8 cellular contexts compared by ENCODE assay signal in genomic region chr16:84647830-84648594, GRCh38. TPM values are rescaled to one million over a fixed set of nuclear protein-coding genes. Genes with fewer than 3 reads are reported as not detected.
A peak's percentile ranks its signal among the peaks of the same experiment; 100 is the strongest.
DNase-seq lines count a peak whose midpoint lies in the region; ATAC-seq and TF ChIP-seq lines count a peak whose summit lies in the region.

KLHL36 (plus strand) TSS chr16:84648511; CDS start chr16:84650868, 2,357 bp downstream.

- in situ Hi-C loops in GM13976 (cut with MboI; ENCODE audit: low sequenced_read_pairs, unreplicated experiment) (loop anchor here (25.0 kb wide), 1 partner anchor 314 kb away; no protein-coding TSS in a partner anchor), HAP-1 (cut with MboI; ENCODE audit: low sequenced_read_pairs) (no loop called here), endometrial microvascular endothelial cells (cut with HindIII; ENCODE audit: inconsistent ontology term, low pct_unique_long_range_greater_than_20kb, low sequenced_read_pairs) (no loop called here)

- H3K27me3 ChIP-seq in HAP-1 (ENCODE audit: low read depth): no peaks in the 10 kb centered on the region
- no peaks in the 10 kb centered on the region for H3K27me3 ChIP-seq in mononuclear cell (ENCODE audit: insufficient read depth, low read length)

- peak within 1 kb of the TSS; percentile 65 for H3K27ac Mint-ChIP-seq in activated CD8-positive, alpha-beta memory T cell treated with anti-CD3 and anti-CD28 coated beads, Interleukin-2, amount 10 ng/mL, durations not matched to agents 7 days and 5 days

- DNase-seq in GM13976 (ENCODE audit: low spot score): peak; percentile 97
- peak; percentile 8 to 67 for DNase-seq in HAP-1 (ENCODE audit: low spot score in 2 of 2)
- peak; percentile 31 for DNase-seq in NCI-H2171 (lab: John Stamatoyannopoulos, UW)
- DNase-seq in activated CD8-positive, alpha-beta memory T cell treated with anti-CD3 and anti-CD28 coated beads, Interleukin-2, amount 10 ng/mL, durations not matched to agents 7 days and 5 days: peak; percentile 71
- peak; percentile 45 to 61 for DNase-seq in stimulated activated CD8-positive, alpha-beta memory T cell treated with anti-CD3 and anti-CD28 coated beads, Interleukin-2, amount 100 ng/mL, for 48 hours (ENCODE audit: low read depth in 2 of 2)
- no peak for DNase-seq in COR-L47 (lab: John Stamatoyannopoulos, UW)

- peak; percentile 93 for ATAC-seq in activated CD8-positive, alpha-beta memory T cell treated with anti-CD3 and anti-CD28 coated beads, Interleukin-2, amount 10 ng/mL, durations not matched to agents 7 days and 5 days

- CTCF ChIA-PET in activated CD8-positive, alpha-beta memory T cell treated with anti-CD3 and anti-CD28 coated beads, Interleukin-2, amount 10 ng/mL, durations not matched to agents 7 days and 5 days (lab: Charles Lee): interaction anchor here (1.1 to 2.8 kb wide), 8 partner anchors 9 to 305 kb away, joined by 3 to 16 read pairs (median 5); no protein-coding TSS in a partner anchor

- no peaks in the 10 kb centered on the region for H3K9me3 ChIP-seq in HAP-1
- H3K9me3 ChIP-seq in mononuclear cell (ENCODE audit: low read depth, low read length): no peaks in the 10 kb centered on the region

- peaks cover 14% of the 10 kb centered on the region for H3K36me3 ChIP-seq in HAP-1 (replicated peaks)

- H3K9me3 Mint-ChIP-seq in activated CD8-positive, alpha-beta memory T cell treated with anti-CD3 and anti-CD28 coated beads, Interleukin-2, amount 10 ng/mL, durations not matched to agents 7 days and 5 days (ENCODE audit: low read depth): no peaks in the 10 kb centered on the region

- H3K4me3 Mint-ChIP-seq in activated CD8-positive, alpha-beta memory T cell treated with anti-CD3 and anti-CD28 coated beads, Interleukin-2, amount 10 ng/mL, durations not matched to agents 7 days and 5 days: peak within 1 kb of the TSS; percentile 73

- H3K4me1 ChIP-seq in HAP-1: peaks cover 11% of the 10 kb centered on the region
- H3K4me1 ChIP-seq in mononuclear cell (ENCODE audit: insufficient read depth, low read length): peaks cover 48% of the 10 kb centered on the region

- peak within 1 kb of the TSS; percentile 54 for H3K4me3 ChIP-seq in HAP-1
- peak within 1 kb of the TSS; percentile 58 for H3K4me3 ChIP-seq in mononuclear cell (ENCODE audit: low read length)

- TF ChIP-seq CTCF in GM13976 (IDR thresholded peaks at IDR 0.05; ENCODE audit: borderline replicate concordance, control extremely low read depth, extremely low read depth, insufficient read depth, missing control alignments): no peak

- peaks cover 25% of the 10 kb centered on the region for H3K36me3 Mint-ChIP-seq in activated CD8-positive, alpha-beta memory T cell treated with anti-CD3 and anti-CD28 coated beads, Interleukin-2, amount 10 ng/mL, durations not matched to agents 7 days and 5 days

- H3K27me3 Mint-ChIP-seq in activated CD8-positive, alpha-beta memory T cell treated with anti-CD3 and anti-CD28 coated beads, Interleukin-2, amount 10 ng/mL, durations not matched to agents 7 days and 5 days: peaks cover 26% of the 10 kb centered on the region

- peaks cover 35% of the 10 kb centered on the region for H3K4me1 Mint-ChIP-seq in activated CD8-positive, alpha-beta memory T cell treated with anti-CD3 and anti-CD28 coated beads, Interleukin-2, amount 10 ng/mL, durations not matched to agents 7 days and 5 days

RNA-seq across cellular contexts. Expression of gene KLHL36, which starts in this region (rescaled TPM):
- total RNA-seq in activated CD8-positive, alpha-beta memory T cell treated with anti-CD3 and anti-CD28 coated beads, Interleukin-2, amount 10 ng/mL, durations not matched to agents 7 days and 5 days: 10 to 100 TPM; 38.5 to 44.9 TPM
- total RNA-seq in endometrial microvascular endothelial cells (ENCODE audit: inconsistent ontology term) (38.7 TPM), mononuclear cell (53.0 TPM)
